ENCODE assay signal across 13 cellular contexts in genomic region chr4:39664828-39665731, GRCh38.
DNase-seq lines count a peak whose midpoint lies in the region; ATAC-seq lines count a peak whose summit lies in the region.
"Had no signal": no experiment of that assay in that cellular context is flagged by ENCODE, and none has a peak within 500 bp of the region (broad histone marks: within the 10 kb centered on the region; RNA-seq: fewer than 3 reads in every experiment).

No MANE protein-coding gene starts in this region.

- no peaks in the 10 kb centered on the region for H3K9me3 Mint-ChIP-seq in effector memory CD8-positive, alpha-beta T cell
- H3K9me3 Mint-ChIP-seq: activated CD4-positive, alpha-beta memory T cell treated with anti-CD3 and anti-CD28 coated beads, Interleukin-2, amount 10 ng/mL, durations not matched to agents 7 days and 5 days; memory B cell had no signal

- peak overlapping the region; percentile 9 for H3K9ac ChIP-seq in iPS-15b (ENCODE audit: low read depth, low read length)

- no peaks in the 10 kb centered on the region for H3K27me3 ChIP-seq in iPS-15b (ENCODE audit: control insufficient read depth, insufficient read depth, low read length)
- H3K27me3 ChIP-seq: thyroid gland had no signal

- H3K36me3 Mint-ChIP-seq in effector memory CD8-positive, alpha-beta T cell (ENCODE audit: insufficient read depth) = no peaks in the 10 kb centered on the region
- H3K36me3 Mint-ChIP-seq: memory B cell had no signal

- no peaks in the 10 kb centered on the region for H3K27me3 Mint-ChIP-seq in effector memory CD8-positive, alpha-beta T cell
- H3K27me3 Mint-ChIP-seq: activated CD4-positive, alpha-beta memory T cell treated with anti-CD3 and anti-CD28 coated beads, Interleukin-2, amount 10 ng/mL, durations not matched to agents 7 days and 5 days; memory B cell had no signal

- DNase-seq in NCI-H526 (lab: John Stamatoyannopoulos, UW) (peak; percentile 43 to 45), NCI-H526 treated with DMSO at 0.1 percent for 48 hours (lab: John Stamatoyannopoulos, UW) (no peak), amniotic epithelial cell (ENCODE audit: low read depth) (peak; percentile 65), stromal cell of bone marrow (ENCODE audit: low read depth) (peak; percentile 41), Ammon's horn (ENCODE audit: low spot score) (no peak)
- no peak for DNase-seq in effector memory CD8-positive, alpha-beta T cell
- DNase-seq: 8988T; activated CD4-positive, alpha-beta memory T cell treated with anti-CD3 and anti-CD28 coated beads, Interleukin-2, amount 10 ng/mL, durations not matched to agents 7 days and 5 days; NCI-H2029; thyroid gland had no signal

- no peaks in the 10 kb centered on the region for H3K36me3 ChIP-seq in iPS-15b (ENCODE audit: control insufficient read depth, insufficient read depth, low read length)
- H3K36me3 ChIP-seq: thyroid gland had no signal

- no peaks in the 10 kb centered on the region for H3K4me1 Mint-ChIP-seq in effector memory CD8-positive, alpha-beta T cell (ENCODE audit: low read depth in 2 of 2)
- H3K4me1 Mint-ChIP-seq: activated CD4-positive, alpha-beta memory T cell treated with anti-CD3 and anti-CD28 coated beads, Interleukin-2, amount 10 ng/mL, durations not matched to agents 7 days and 5 days had no signal

- no peak overlapping the region for H3K4me3 ChIP-seq in iPS-15b (ENCODE audit: low read depth, low read length)
- H3K4me3 ChIP-seq: thyroid gland had no signal

- H3K9me3 ChIP-seq in iPS-15b (ENCODE audit: control insufficient read depth, insufficient read depth, low read length) = no peaks in the 10 kb centered on the region
- H3K9me3 ChIP-seq: thyroid gland had no signal

- H3K27ac Mint-ChIP-seq in effector memory CD8-positive, alpha-beta T cell = no peak overlapping the region
- H3K27ac Mint-ChIP-seq: activated CD4-positive, alpha-beta memory T cell treated with anti-CD3 and anti-CD28 coated beads, Interleukin-2, amount 10 ng/mL, durations not matched to agents 7 days and 5 days; memory B cell had no signal

- no peak for ATAC-seq in HG03442 (IDR thresholded peaks at IDR 0.05; ENCODE audit: unreplicated experiment)
- no peak for ATAC-seq in effector memory CD8-positive, alpha-beta T cell (replicated peaks)

- no peak overlapping the region for H3K4me3 Mint-ChIP-seq in effector memory CD8-positive, alpha-beta T cell
- H3K4me3 Mint-ChIP-seq: activated CD4-positive, alpha-beta memory T cell treated with anti-CD3 and anti-CD28 coated beads, Interleukin-2, amount 10 ng/mL, durations not matched to agents 7 days and 5 days; memory B cell had no signal

- no peaks in the 10 kb centered on the region for H3K4me1 ChIP-seq in iPS-15b (ENCODE audit: control insufficient read depth, insufficient read depth, low read length)
- H3K4me1 ChIP-seq: thyroid gland had no signal

Comparison
In these comparisons a context has a peak if more than half of its experiments do, and no peak if none do; other contexts are left out.
1. DNase-seq: peak in NCI-H526 (2 of 2), amniotic epithelial cell (single experiment) and stromal cell of bone marrow (single experiment); none in NCI-H526 treated with DMSO at 0.1 percent for 48 hours (single experiment), Ammon's horn (single experiment) and effector memory CD8-positive, alpha-beta T cell (0 of 3).